24 cellular contexts compared by ENCODE assay signal in the genomic region with DNA sequence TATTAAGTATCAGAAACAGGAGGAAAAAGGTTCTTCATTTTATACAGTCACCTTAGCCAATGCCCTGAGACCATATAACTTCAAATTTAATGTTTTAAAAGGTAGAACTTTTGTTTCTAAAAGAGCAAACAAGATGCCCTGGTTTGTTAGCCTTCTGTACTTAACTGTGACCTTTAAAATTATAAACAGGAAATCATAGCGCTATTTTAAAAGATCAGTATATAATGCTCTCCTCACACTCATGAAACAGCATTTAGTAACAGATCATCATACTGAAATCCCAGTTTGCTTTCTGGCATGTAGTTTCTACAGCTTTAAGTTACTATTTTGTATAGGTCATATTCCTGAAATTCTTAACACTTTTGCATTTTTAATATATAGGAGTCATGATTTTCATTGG. TPM values are rescaled to one million over a fixed set of nuclear protein-coding genes. Genes with fewer than 3 reads are reported as not detected.
A peak's percentile ranks its signal among the peaks of the same experiment; 100 is the strongest.
DNase-seq lines count a peak whose midpoint lies in the region; ATAC-seq, FAIRE-seq and TF ChIP-seq lines count a peak whose summit lies in the region.
"Had no signal": no experiment of that assay in that cellular context is flagged by ENCODE, and none has a peak within 500 bp of the region (broad histone marks: within the 10 kb centered on the region; RNA-seq: fewer than 3 reads in every experiment).

No MANE protein-coding gene starts in this region.

- H4K20me1 ChIP-seq in endothelial cell of umbilical vein (replicated peaks; ENCODE audit: control insufficient read depth, extremely low read depth, insufficient read depth, low read length) (no peaks in the 10 kb centered on the region), GM23248 (ENCODE audit: insufficient read depth) (no peaks in the 10 kb centered on the region)

- intact Hi-C loops in endothelial cell of umbilical vein (cut with micrococcal nuclease) = no loop called here
- intact Hi-C loops in lower lobe of right lung (cut with DNase I) = no loop called here

- H3K4me1 ChIP-seq in endothelial cell of umbilical vein (ENCODE audit: control insufficient read depth, extremely low read depth, insufficient read depth, low read length) (peaks cover 18% of the 10 kb centered on the region), lower lobe of right lung (peaks cover 15% of the 10 kb centered on the region), GM23248 (ENCODE audit: insufficient read depth) (peaks cover 10% of the 10 kb centered on the region)

- POLR2A ChIA-PET in endothelial cell of umbilical vein (lab: Charles Lee) = no interaction called here

- dilution Hi-C loops in endothelial cell of umbilical vein (cut with MboI; ENCODE audit: extremely low pct_ligation_motif_present, low sequenced_read_pairs) = no loop called here

- no peaks in the 10 kb centered on the region for H3K9me1 ChIP-seq in endothelial cell of umbilical vein (replicated peaks; ENCODE audit: control insufficient read depth, extremely low read depth, insufficient read depth, low read length)

- WGBS in GM23248 (ENCODE audit: low coverage in 1 of 2, low lambda C conversion rate in 2 of 2, missing lambda C conversion rate in 2 of 2), 2 experiments = 94 to 98% methylated on average over 1 of the region's 1 CpG

- CTCF ChIA-PET in endothelial cell of umbilical vein (lab: Charles Lee) = interaction anchor here (0.9 to 4.2 kb wide), 3 partner anchors 13 to 120 kb away, joined by 3 to 29 read pairs (median 6); no protein-coding TSS in a partner anchor

- H2AFZ ChIP-seq in endothelial cell of umbilical vein (ENCODE audit: low read depth, low read length) = no peak overlapping the region
- H2AFZ ChIP-seq in GM23248 = no peak overlapping the region

- FAIRE-seq in endothelial cell of umbilical vein (lab: Jason Lieb, UNC) (no peak), RCC 7860 (lab: Jason Lieb, UNC) (no peak)

- H3K27ac ChIP-seq in 22Rv1 (peak overlapping the region; percentile 38), endothelial cell of umbilical vein (ENCODE audit: insufficient read depth, low read depth, low read length) (peak overlapping the region; percentile 16), lower lobe of right lung (peak overlapping the region; percentile 18), GM23248 (no peak overlapping the region)
- H3K27ac ChIP-seq: heart right ventricle, tibial artery, WERI-Rb-1 had no signal

- no peaks in the 10 kb centered on the region for H3K9me2 ChIP-seq in GM23248 (ENCODE audit: insufficient read depth)

- BruUV-seq in endothelial cell of umbilical vein (replicated peaks; lab: Mats Ljungman, UMichigan) = no TSS peak

- no peaks in the 10 kb centered on the region for H3K27me3 ChIP-seq in endothelial cell of umbilical vein (ENCODE audit: control insufficient read depth in 2 of 2, insufficient read depth in 2 of 2, low read length in 2 of 2)
- no peaks in the 10 kb centered on the region for H3K27me3 ChIP-seq in lower lobe of right lung (ENCODE audit: low read depth)
- no peaks in the 10 kb centered on the region for H3K27me3 ChIP-seq in GM23248 (replicated peaks; ENCODE audit: insufficient read depth)
- H3K27me3 ChIP-seq: BE2C, heart right ventricle, tibial artery had no signal

- DNase-seq in NCI-H69 (lab: John Stamatoyannopoulos, UW) (peak; percentile 21), endothelial cell of umbilical vein (ENCODE audit: low read depth, low spot score) (peak; percentile 42), lower lobe of right lung (no peak), mesenteric fat pad (ENCODE audit: low spot score) (no peak), NCI-H2171 treated with DMSO at 0.1 percent for 48 hours (lab: John Stamatoyannopoulos, UW) (no peak), RCC 7860 (ENCODE audit: low spot score) (no peak), GM23248 (no peak)
- DNase-seq: activated CD4-positive, alpha-beta T cell treated with anti-CD3 and anti-CD28 coated beads for 48 hours; activated gamma-delta T cell treated with Interleukin-2 at 50 U/mL for 16 hours; activated T-cell treated with anti-CD3 and anti-CD28 coated beads, Interleukin-2, amount 50 U/mL, for 4 hours; BE2C; heart right ventricle; KBM-7; left colon; MM.1S; NCI-H1417; NCI-H2081; NCI-H82; stimulated activated naive CD8-positive, alpha-beta T cell treated with anti-CD3 and anti-CD28 coated beads, Interleukin-15, amount 100 ng/mL, for 72 hours; tibial artery; WERI-Rb-1 had no signal

- in situ Hi-C loops in GM23248 (cut with MboI) = no loop called here

- H3K36me3 ChIP-seq in endothelial cell of umbilical vein (ENCODE audit: control insufficient read depth in 2 of 2, extremely low read depth in 1 of 2, insufficient read depth in 2 of 2, low read length in 2 of 2) (no peaks in the 10 kb centered on the region), lower lobe of right lung (no peaks in the 10 kb centered on the region), GM23248 (ENCODE audit: low read depth) (no peaks in the 10 kb centered on the region; the same call in 1 of the 2 replicates)
- H3K36me3 ChIP-seq: BE2C, tibial artery, WERI-Rb-1 had no signal

- H3F3A ChIP-seq in GM23248 (ENCODE audit: insufficient read depth) = no peaks in the 10 kb centered on the region

- ATAC-seq in lower lobe of right lung = no peak
- ATAC-seq: activated T-cell treated with anti-CD3 and anti-CD28 coated beads, Interleukin-2, amount 50 U/mL, for 4 hours; HCT116; heart right ventricle; left colon; natural killer cell treated with Interleukin-12 subunit alpha and Interleukin-12 subunit beta and Interleukin-15 and Interleukin-18, amount 100 ng/mL, for 72 hours; stimulated activated naive CD8-positive, alpha-beta T cell treated with anti-CD3 and anti-CD28 coated beads, Interleukin-15, amount 100 ng/mL, for 72 hours had no signal

- no peak for TF ChIP-seq CTCF in 22Rv1 (IDR thresholded peaks at IDR 0.05)
- TF ChIP-seq CTCF in endothelial cell of umbilical vein (IDR thresholded peaks at IDR 0.05; ENCODE audit: extremely low read depth in 1 of 2, insufficient read depth in 1 of 2, low read depth in 1 of 2, low read length in 2 of 2) = no peak
- TF ChIP-seq CTCF in lower lobe of right lung (IDR thresholded peaks at IDR 0.05) = no peak

- H3K4me2 ChIP-seq in endothelial cell of umbilical vein (ENCODE audit: insufficient read depth, low read length) (peak overlapping the region; percentile 24), GM23248 (ENCODE audit: unreplicated experiment) (no peak overlapping the region)

- no peak overlapping the region for H3K9ac ChIP-seq in endothelial cell of umbilical vein (replicated peaks; ENCODE audit: extremely low read depth, insufficient read depth, low read length)
- no peak overlapping the region for H3K9ac ChIP-seq in GM23248

- TF ChIP-seq POLR2A in endothelial cell of umbilical vein (IDR thresholded peaks at IDR 0.05; ENCODE audit: low read depth, low read length) = no peak

- no peak overlapping the region for H3K4me3 ChIP-seq in endothelial cell of umbilical vein (replicated peaks in 1 of 3; ENCODE audit: insufficient read depth in 1 of 3, low read depth in 1 of 3, low read length in 3 of 3)
- no peak overlapping the region for H3K4me3 ChIP-seq in lower lobe of right lung
- H3K4me3 ChIP-seq in GM23248 = no peak overlapping the region
- H3K4me3 ChIP-seq: heart right ventricle, tibial artery had no signal

- H3K79me2 ChIP-seq in endothelial cell of umbilical vein (ENCODE audit: control insufficient read depth, insufficient read depth, low read length) (peaks cover 33% of the 10 kb centered on the region), GM23248 (ENCODE audit: insufficient read depth) (peaks cover 30% of the 10 kb centered on the region)

- no peaks in the 10 kb centered on the region for H3K9me3 ChIP-seq in endothelial cell of umbilical vein (replicated peaks; ENCODE audit: control insufficient read depth, insufficient read depth, low read length)
- no peaks in the 10 kb centered on the region for H3K9me3 ChIP-seq in lower lobe of right lung
- H3K9me3 ChIP-seq in GM23248 (ENCODE audit: low read depth) = no peaks in the 10 kb centered on the region
- H3K9me3 ChIP-seq: BE2C, heart right ventricle, tibial artery had no signal

TF ChIP-seq in endothelial cell of umbilical vein, 7 proteins besides CTCF, POLR2A, EP300 and RAD21:
- TF ChIP-seq MYC (IDR thresholded peaks at IDR 0.05; ENCODE audit: low read depth, low read length) (no peak), JUN (IDR thresholded peaks at IDR 0.05; ENCODE audit: borderline replicate concordance, insufficient read depth, insufficient read length, low read depth) (no peak), GATA2 (IDR thresholded peaks at IDR 0.05; ENCODE audit: insufficient read depth, insufficient read length, low read depth, low read length) (no peak), FOS (IDR thresholded peaks at IDR 0.05; ENCODE audit: borderline replicate concordance, insufficient read depth, low read length) (no peak), EZH2 (IDR thresholded peaks at IDR 0.05; ENCODE audit: borderline replicate concordance, low read depth, low read length, severe bottlenecking) (no peak), POLR2AphosphoS5 (IDR thresholded peaks at IDR 0.05; ENCODE audit: insufficient read depth, low read depth, low read length) (no peak)
- TF ChIP-seq, protein P1, sequence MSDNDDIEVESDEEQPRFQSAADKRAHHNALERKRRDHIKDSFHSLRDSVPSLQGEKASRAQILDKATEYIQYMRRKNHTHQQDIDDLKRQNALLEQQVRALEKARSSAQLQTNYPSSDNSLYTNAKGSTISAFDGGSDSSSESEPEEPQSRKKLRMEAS (IDR thresholded peaks at IDR 0.05; ENCODE audit: insufficient read depth, insufficient read length) = no peak
TF ChIP-seq in endothelial cell of umbilical vein: peak in this region for 0.

RNA-seq across cellular contexts. Expression of a gene that starts 20.3 kb away (rescaled TPM):
- total RNA-seq in endothelial cell of umbilical vein (14.4 and 14.7 TPM in 2 replicates), lower lobe of right lung (13.8 TPM), mesenteric fat pad (14.6 TPM)
- polyA plus RNA-seq in endothelial cell of umbilical vein (0.99 and 1.4 TPM in 2 replicates), GM23248 (2016; fragmentation: Nextera tagmentation; extraction: Ambion mirVana) (12.1 and 12.3 TPM in 2 replicates)
- 2.8 and 2.9 TPM in 2 replicates for polyA plus RNA-seq in endothelial cell of umbilical vein (2011; cell fraction: cytosol; rRNA removed)
- 3.2 and 4.5 TPM in 2 replicates for polyA plus RNA-seq in endothelial cell of umbilical vein (2011; cell fraction: nucleus; rRNA removed)
- polyA plus RNA-seq in endothelial cell of umbilical vein (2012) = 7.3 and 11.6 TPM in 2 replicates
- 1.9 and 2.6 TPM in 2 replicates for polyA minus RNA-seq in endothelial cell of umbilical vein
- polyA minus RNA-seq in endothelial cell of umbilical vein (2011; cell fraction: cytosol; rRNA and poly(A)+ RNA removed) = 6.6 TPM
- 6.9 and 11.3 TPM in 2 replicates for polyA minus RNA-seq in endothelial cell of umbilical vein (2011; cell fraction: nucleus; rRNA and poly(A)+ RNA removed)
- 9.2 and 10.2 TPM in 2 replicates for total RNA-seq in GM23248 (2014; rRNA removed; shearing (Covaris generic))

Comparison
In these comparisons a context has a peak if more than half of its experiments do, and no peak if none do; other contexts are left out.
1. DNase-seq: peak in NCI-H69 (single experiment) and endothelial cell of umbilical vein (single experiment); none in lower lobe of right lung (single experiment), mesenteric fat pad (single experiment), NCI-H2171 treated with DMSO at 0.1 percent for 48 hours (single experiment), RCC 7860 (single experiment) and GM23248 (single experiment).